In the genomic region with DNA sequence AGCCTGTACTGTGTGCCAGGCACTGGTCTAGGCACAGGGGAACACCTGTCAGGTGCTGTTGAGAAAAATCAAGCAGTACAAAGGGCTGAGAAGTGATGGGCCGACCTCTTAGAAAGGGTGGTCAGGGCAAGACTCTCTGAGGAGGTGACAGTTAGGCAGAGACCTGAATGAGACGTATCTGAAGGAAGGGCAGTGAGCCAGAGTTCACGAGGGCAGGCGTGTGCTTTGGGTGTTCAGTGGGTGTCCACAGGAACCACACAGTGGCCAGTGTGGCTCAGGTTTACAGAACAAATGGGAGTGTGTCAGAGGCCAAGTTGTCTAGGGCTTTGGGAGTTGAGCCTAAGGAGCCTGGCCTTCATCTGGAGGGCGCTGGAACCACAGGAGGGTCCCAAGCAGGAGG, we compare ENCODE assay signal across 25 cellular contexts.
"Had no signal": no experiment of that assay in that cellular context is flagged by ENCODE, and none has a peak within 500 bp of the region (broad histone marks: within the 10 kb centered on the region; RNA-seq: fewer than 3 reads in every experiment).

No MANE protein-coding gene starts in this region.

- H3K4me1 ChIP-seq: parathyroid adenoma, thyroid gland had no signal

- H3K36me3 Mint-ChIP-seq: immature natural killer cell; natural killer cell treated with Interleukin-12 subunit alpha and Interleukin-12 subunit beta and Interleukin-15 and Interleukin-18, amount 100 ng/mL, for 72 hours had no signal

- H3K9me3 Mint-ChIP-seq: activated naive CD8-positive, alpha-beta T cell treated with anti-CD3 and anti-CD28 coated beads, Interleukin-2, amount 50 U/mL, for 24 hours; activated T-helper 1 cell treated with anti-CD3 and anti-CD28 coated beads, Interleukin-12 subunit alpha, Interleukin-12 subunit beta, Interleukin-2, Interleukin-4 antibody, amounts not matched to agents 30 ng/mL and 10 ng/mL and 1 ng/mL, durations not matched to agents 14 hours and 24 hours and 36 hours; immature natural killer cell; mesothelial cell of epicardium; natural killer cell treated with Interleukin-12 subunit alpha and Interleukin-12 subunit beta and Interleukin-15 and Interleukin-18, amount 100 ng/mL, for 72 hours had no signal

- H3K27ac Mint-ChIP-seq: activated naive CD8-positive, alpha-beta T cell treated with anti-CD3 and anti-CD28 coated beads, Interleukin-2, amount 50 U/mL, for 24 hours; activated T-helper 1 cell treated with anti-CD3 and anti-CD28 coated beads, Interleukin-12 subunit alpha, Interleukin-12 subunit beta, Interleukin-2, Interleukin-4 antibody, amounts not matched to agents 30 ng/mL and 10 ng/mL and 1 ng/mL, durations not matched to agents 14 hours and 24 hours and 36 hours; immature natural killer cell; natural killer cell treated with Interleukin-12 subunit alpha and Interleukin-12 subunit beta and Interleukin-15 and Interleukin-18, amount 100 ng/mL, for 72 hours had no signal

- H3K4me1 Mint-ChIP-seq: immature natural killer cell had no signal

- H3K27ac ChIP-seq: body of pancreas, cardiac muscle cell, hepatocyte, left lung, parathyroid adenoma, spleen, thyroid gland had no signal

- DNase-seq: activated gamma-delta T cell; activated naive CD4-positive, alpha-beta T cell treated with anti-CD3 and anti-CD28 coated beads, Interleukin-2, amount 50 U/mL, for 16 hours; activated naive CD8-positive, alpha-beta T cell treated with anti-CD3 and anti-CD28 coated beads, Interleukin-2, amount 50 U/mL, for 24 hours; activated T-cell treated with anti-CD3 and anti-CD28 coated beads for 4 hours; body of pancreas; dermis blood vessel endothelial cell; effector CD8-positive, alpha-beta T cell; foreskin melanocyte; glutamatergic neuron; immature natural killer cell; kidney glomerular epithelial cell; left lung; retina; spleen; stimulated activated CD4-positive, alpha-beta T cell treated with anti-CD3 and anti-CD28 coated beads, Interleukin-4, amount 100 ng/mL, for 1 hour; stimulated activated naive CD8-positive, alpha-beta T cell treated with anti-CD3 and anti-CD28 coated beads, Interleukin-15, Interleukin-2, amounts not matched to agents 100 U/mL and 50 U/mL, for 24 hours; T-helper 1 cell; thyroid gland had no signal

- H3K27me3 Mint-ChIP-seq: activated naive CD8-positive, alpha-beta T cell treated with anti-CD3 and anti-CD28 coated beads, Interleukin-2, amount 50 U/mL, for 24 hours; natural killer cell treated with Interleukin-12 subunit alpha and Interleukin-12 subunit beta and Interleukin-15 and Interleukin-18, amount 100 ng/mL, for 72 hours had no signal

- H3K27me3 ChIP-seq: body of pancreas, cardiac muscle cell, hepatocyte, left lung, spleen, thyroid gland had no signal

- H3K9me3 ChIP-seq: body of pancreas, left lung, spleen, thyroid gland had no signal

- H3K4me3 Mint-ChIP-seq: activated naive CD8-positive, alpha-beta T cell treated with anti-CD3 and anti-CD28 coated beads, Interleukin-2, amount 50 U/mL, for 24 hours; activated T-helper 1 cell treated with anti-CD3 and anti-CD28 coated beads, Interleukin-12 subunit alpha, Interleukin-12 subunit beta, Interleukin-2, Interleukin-4 antibody, amounts not matched to agents 30 ng/mL and 10 ng/mL and 1 ng/mL, durations not matched to agents 14 hours and 24 hours and 36 hours; immature natural killer cell; mesothelial cell of epicardium; natural killer cell treated with Interleukin-12 subunit alpha and Interleukin-12 subunit beta and Interleukin-15 and Interleukin-18, amount 100 ng/mL, for 72 hours had no signal

- H3K36me3 ChIP-seq: cardiac muscle cell, spleen, thyroid gland had no signal

- ATAC-seq: activated naive CD8-positive, alpha-beta T cell treated with anti-CD3 and anti-CD28 coated beads, Interleukin-2, amount 50 U/mL, for 24 hours; body of pancreas; left lung; natural killer cell treated with Interleukin-12 subunit alpha and Interleukin-12 subunit beta and Interleukin-15 and Interleukin-18, amount 100 ng/mL, for 72 hours; stimulated activated naive CD8-positive, alpha-beta T cell treated with anti-CD3 and anti-CD28 coated beads, Interleukin-15, Interleukin-2, amounts not matched to agents 100 U/mL and 50 U/mL, for 24 hours had no signal

- H3K4me3 ChIP-seq: body of pancreas, cardiac muscle cell, hepatocyte, left lung, lung, spleen, thyroid gland had no signal
